In genomic region chr2:71299507-71299906, GRCh38 we compare ENCODE assay signal across 8 cellular contexts. TPM values are rescaled to one million over a fixed set of nuclear protein-coding genes. Genes with fewer than 3 reads are reported as not detected.
A peak's percentile ranks its signal among the peaks of the same experiment; 100 is the strongest.
DNase-seq lines count a peak whose midpoint lies in the region; ATAC-seq and TF ChIP-seq lines count a peak whose summit lies in the region.

No MANE protein-coding gene starts in this region.

- H3K79me2 ChIP-seq in smooth muscle cell (ENCODE audit: low read depth) = no peaks in the 10 kb centered on the region

- DNase-seq in BJ (ENCODE audit: low read depth) (no peak), SK-MEL-5 (ENCODE audit: low read depth, low spot score) (peak; percentile 67), foreskin fibroblast (peak in 1 of 2 donors; percentile 61), smooth muscle cell (lab: John Stamatoyannopoulos, UW; ENCODE audit: unreplicated experiment) (no peak), NK-92 (lab: John Stamatoyannopoulos, UW; ENCODE audit: unreplicated experiment) (no peak)
- DNase-seq in effector CD4-positive, alpha-beta T cell = no peak

- no peaks in the 10 kb centered on the region for H3K9me3 ChIP-seq in smooth muscle cell (replicated peaks; ENCODE audit: low read depth)

- no peak overlapping the region for H3K9ac ChIP-seq in smooth muscle cell (ENCODE audit: low read depth)

- POLR2A ChIA-PET in BJ (lab: Charles Lee) = no interaction called here

- H3F3A ChIP-seq in smooth muscle cell (ENCODE audit: low read depth) = no peaks in the 10 kb centered on the region

- H3K36me3 ChIP-seq in BJ (ENCODE audit: control insufficient read depth, insufficient read depth, low read length) (no peaks in the 10 kb centered on the region), smooth muscle cell (ENCODE audit: low read depth) (no peaks in the 10 kb centered on the region)

- TF ChIP-seq CTCF in BJ (IDR thresholded peaks at IDR 0.05; ENCODE audit: insufficient read depth, low read depth, low read length) (peak; percentile 65), foreskin fibroblast (IDR thresholded peaks at IDR 0.05; ENCODE audit: low read depth, low read length) (peak; percentile 52), smooth muscle cell (IDR thresholded peaks at IDR 0.05; ENCODE audit: borderline replicate concordance, insufficient read depth, poor library complexity, severe bottlenecking) (peak; percentile 67)

- peak overlapping the region; percentile 35 for H2AFZ ChIP-seq in smooth muscle cell (ENCODE audit: low read depth)

- H4K20me1 ChIP-seq in smooth muscle cell (ENCODE audit: low read depth) = no peaks in the 10 kb centered on the region

- 60% methylated on average over 2 of the region's 2 CpGs for WGBS in smooth muscle cell (ENCODE audit: low lambda C conversion rate)

- no peak overlapping the region for H3K27ac ChIP-seq in smooth muscle cell (ENCODE audit: low read depth)

- in situ Hi-C loops in SK-MEL-5 (cut with HindIII; ENCODE audit: low pct_unique_long_range_greater_than_20kb, low sequenced_read_pairs) = loop anchor here (10.0 kb wide), 1 partner anchor 75 kb away; the partner anchor contains the start of gene PAIP2B

- H3K4me3 ChIP-seq in BJ (ENCODE audit: low read depth, low read length) (no peak overlapping the region), foreskin fibroblast (ENCODE audit: low read depth in 1 of 2, low read length in 2 of 2) (no peak overlapping the region), smooth muscle cell (no peak overlapping the region)

- H3K4me1 ChIP-seq in smooth muscle cell (ENCODE audit: low read depth) = no peaks in the 10 kb centered on the region

- CTCF ChIA-PET in BJ (lab: Yijun Ruan, JAX) = interaction anchor here (0.7 to 5.5 kb wide), 27 partner anchors 8 to 1652 kb away, joined by 3 to 191 read pairs (median 4); partner anchors contain the start of gene ZNF638

- no peak overlapping the region for H3K4me2 ChIP-seq in smooth muscle cell

- H3K27me3 ChIP-seq in BJ (ENCODE audit: control insufficient read depth, insufficient read depth, low read length) = no peaks in the 10 kb centered on the region; the same call in 1 of the 2 replicates
- H3K27me3 ChIP-seq in smooth muscle cell (ENCODE audit: low read depth) = no peaks in the 10 kb centered on the region

- ATAC-seq in GM18502 (IDR thresholded peaks at IDR 0.05; ENCODE audit: poor library complexity, unreplicated experiment) (peak; percentile 45), HG03439 (IDR thresholded peaks at IDR 0.05; ENCODE audit: unreplicated experiment) (no peak)

RNA-seq across cellular contexts. Expression of gene ZNF638, which starts 32.1 kb away (rescaled TPM):
- 44.8 and 75.2 TPM in 2 replicates for polyA plus RNA-seq in BJ (2011; rRNA removed)
- 65.9 and 81.0 TPM in 2 replicates for polyA minus RNA-seq in BJ (2011; rRNA and poly(A)+ RNA removed)
- total RNA-seq in SK-MEL-5 (2014; rRNA removed; shearing (Covaris generic)) = 166 and 191 TPM in 2 replicates
- 80.3 and 96.1 TPM in 2 replicates for polyA plus RNA-seq in SK-MEL-5 (2015; cell fraction: cytosol; rRNA removed)
- 316 TPM in 2 replicates for polyA plus RNA-seq in SK-MEL-5 (2015; cell fraction: nucleus; rRNA removed)
- total RNA-seq in smooth muscle cell = 146 and 159 TPM in 2 replicates
- polyA plus RNA-seq in smooth muscle cell = 39.6 and 44.8 TPM in 2 replicates
